Comparison of ENCODE assay signal across 9 cellular contexts in genomic region chr18:63155169-63155852, GRCh38.
DNase-seq lines count a peak whose midpoint lies in the region; ATAC-seq, FAIRE-seq and TF ChIP-seq lines count a peak whose summit lies in the region.
"Had no signal": no experiment of that assay in that cellular context is flagged by ENCODE, and none has a peak within 500 bp of the region (broad histone marks: within the 10 kb centered on the region; RNA-seq: fewer than 3 reads in every experiment).

No MANE protein-coding gene starts in this region.

- peak overlapping the region; percentile 63 for H3K4me2 ChIP-seq in K562 (ENCODE audit: insufficient read depth, low read length)

- in situ Hi-C loops in K562 (cut with MboI) = no loop called here

- H3K27ac ChIP-seq in K562 (ENCODE audit: extremely low read depth, low read depth, low read length) = no peak overlapping the region

- H4K20me1 ChIP-seq in K562 (replicated peaks; ENCODE audit: control insufficient read depth, insufficient read depth, low read length) = no peaks in the 10 kb centered on the region

- peak overlapping the region; percentile 45; the same call in 1 of the 2 replicates for H2AFZ ChIP-seq in K562 (ENCODE audit: low read depth, low read length)

- H3K27me3 ChIP-seq in K562 (ENCODE audit: control insufficient read depth in 2 of 2, insufficient read depth in 2 of 2, low read length in 2 of 2) = peaks cover 12 to 32% of the 10 kb centered on the region in 2 experiments; a peak in 3 of 5 replicates

- CTCF ChIA-PET in K562 (lab: Yijun Ruan, JAX; ENCODE audit: low intra/inter-chr PET ratio) = interaction anchor here (1.0 kb wide), 1 partner anchor 168 kb away, joined by 3 read pairs; no protein-coding TSS in a partner anchor

- TF ChIP-seq POLR2A in GM12892 (IDR thresholded peaks at IDR 0.05; ENCODE audit: low read depth, low read length) (peak; percentile 69), K562 (conservative IDR thresholded peaks at IDR 0.05) (no peak)

- peak; percentile 35 to 46 for TF ChIP-seq RAD21 in K562 (CRISPR knock-in tag; conservative IDR thresholded peaks at IDR 0.05 in 1 of 2, IDR thresholded peaks at IDR 0.05 in 1 of 2)

- H3K9me3 Mint-ChIP-seq in T-helper 2 cell treated with Interferon-gamma antibody and Interleukin-4, amounts not matched to agents 5 μg/mL and 100 μg/mL, for 36 hours = no peaks in the 10 kb centered on the region

- no peaks in the 10 kb centered on the region for H3K79me2 ChIP-seq in K562 (ENCODE audit: control insufficient read depth, insufficient read depth, low read length)

- TF ChIP-seq EP300 in K562 (IDR thresholded peaks at IDR 0.05; ENCODE audit: low read length) = no peak

- no TSS peak for BruUV-seq in K562 (replicated peaks; lab: Mats Ljungman, UMichigan)

- intact Hi-C loops in K562 (cut with micrococcal nuclease) = loop anchor here (10.0 kb wide), 1 partner anchor 131 kb away; no protein-coding TSS in a partner anchor

- ATAC-seq in HG02678 (IDR thresholded peaks at IDR 0.05; ENCODE audit: unreplicated experiment) (peak; percentile 37), K562 (peak; percentile 99)

- POLR2A ChIA-PET in K562 (lab: Yijun Ruan, JAX) = no interaction called here

- peak overlapping the region; percentile 73 for H3K4me3 Mint-ChIP-seq in T-helper 2 cell treated with Interferon-gamma antibody and Interleukin-4, amounts not matched to agents 5 μg/mL and 100 μg/mL, for 36 hours

- no peaks in the 10 kb centered on the region for H3K9me3 ChIP-seq in K562 (replicated peaks; ENCODE audit: control insufficient read depth, insufficient read depth, low read depth, low read length)

- H3K4me1 ChIP-seq in K562 (replicated peaks in 1 of 2; ENCODE audit: control insufficient read depth in 2 of 2, insufficient read depth in 2 of 2, low read length in 2 of 2) = no peaks in the 10 kb centered on the region; a peak in 1 of 5 replicates

- H3K4me1 Mint-ChIP-seq in T-helper 2 cell treated with Interferon-gamma antibody and Interleukin-4, amounts not matched to agents 5 μg/mL and 100 μg/mL, for 36 hours (ENCODE audit: low read depth) = peaks cover 86% of the 10 kb centered on the region

- peaks cover 26% of the 10 kb centered on the region for H3K36me3 Mint-ChIP-seq in T-helper 2 cell treated with Interferon-gamma antibody and Interleukin-4, amounts not matched to agents 5 μg/mL and 100 μg/mL, for 36 hours (ENCODE audit: low read depth)

- no peaks in the 10 kb centered on the region for H3K27me3 Mint-ChIP-seq in T-helper 2 cell treated with Interferon-gamma antibody and Interleukin-4, amounts not matched to agents 5 μg/mL and 100 μg/mL, for 36 hours (ENCODE audit: low read depth)

- WGBS in K562 (ENCODE audit: insufficient coverage, low coverage, missing lambda C conversion rate) = 9% methylated on average over 19 of the region's 23 CpGs

- peak overlapping the region; percentile 11; the same call in 1 of the 2 replicates for H3K4me3 ChIP-seq in K562

- DNase-seq in GM12892 (ENCODE audit: insufficient read length) (no peak), NCI-H128 (lab: John Stamatoyannopoulos, UW; ENCODE audit: unreplicated experiment) (peak; percentile 82), K562 (ENCODE audit: extremely low read depth in 1 of 4, low spot score in 3 of 4) (peak; percentile 47 to 63 (median 54)), kidney tubule cell (ENCODE audit: low spot score) (peak; percentile 72), H4 (ENCODE audit: low spot score) (no peak)
- peak; percentile 81 for DNase-seq in T-helper 2 cell treated with Interferon-gamma antibody and Interleukin-4, amounts not matched to agents 5 μg/mL and 100 μg/mL, for 36 hours (ENCODE audit: low spot score)
- DNase-seq in stimulated activated CD4-positive, alpha-beta T cell treated with anti-CD3 and anti-CD28 coated beads, Interleukin-4, amount 100 ng/mL, for 48 hours (ENCODE audit: low read depth in 2 of 2) = peak; percentile 70 to 78

- H3K9me1 ChIP-seq in K562 (ENCODE audit: control insufficient read depth, insufficient read depth, low read length) = no peaks in the 10 kb centered on the region

- FAIRE-seq in GM12892 (lab: Jason Lieb, UNC) (peak; percentile 99), K562 (lab: Jason Lieb, UNC) (peak; percentile 46)
- FAIRE-seq: islet of Langerhans had no signal

- H3K36me3 ChIP-seq in K562 (ENCODE audit: control insufficient read depth, insufficient read depth, low read length) = no peaks in the 10 kb centered on the region

- TF ChIP-seq CTCF in K562 (IDR thresholded peaks at IDR 0.05 in 2 of 3, conservative IDR thresholded peaks at IDR 0.05 in 1 of 3; ENCODE audit: insufficient read depth in 2 of 3, low read depth in 1 of 3, low read length in 3 of 3) = peak; percentile 65 to 76 (median 71)

- peak overlapping the region; percentile 80 for H3K27ac Mint-ChIP-seq in T-helper 2 cell treated with Interferon-gamma antibody and Interleukin-4, amounts not matched to agents 5 μg/mL and 100 μg/mL, for 36 hours

- peak overlapping the region in 1 of 2 experiments; percentile 58; a peak in 1 of 4 replicates for H3K9ac ChIP-seq in K562 (ENCODE audit: insufficient read depth in 1 of 2, low read depth in 2 of 2, low read length in 2 of 2)

TF ChIP-seq in K562, 482 proteins besides CTCF, POLR2A, EP300 and RAD21 (continues in another document):
- TF ChIP-seq SMARCC2 (IDR thresholded peaks at IDR 0.05; ENCODE audit: low read depth) (peak; percentile 43; the same call in 1 of the 2 replicates), SP1 (CRISPR knock-in tag; IDR thresholded peaks at IDR 0.05) (no peak), KDM1A (IDR thresholded peaks at IDR 0.05) (no peak), ATF3 (IDR thresholded peaks at IDR 0.05) (peak; percentile 67), ATF3 (CRISPR knock-in tag; conservative IDR thresholded peaks at IDR 0.05) (no peak), DPF2 (IDR thresholded peaks at IDR 0.05) (peak; percentile 63), JUND (IDR thresholded peaks at IDR 0.05; ENCODE audit: borderline replicate concordance, low read depth, low read length) (peak; percentile 51; the same call in 1 of the 2 replicates), JUND (tag; IDR thresholded peaks at IDR 0.05; ENCODE audit: borderline replicate concordance, low read depth, low read length) (peak; percentile 58; the same call in 1 of the 3 replicates), CTBP1 (IDR thresholded peaks at IDR 0.05; ENCODE audit: borderline replicate concordance) (0 out of 2 replicates have a peak, but pooled peaks have one; percentile 25), L3MBTL2 (IDR thresholded peaks at IDR 0.05) (peak; percentile 21; the same call in 1 of the 2 replicates), XRCC4 (IDR thresholded peaks at IDR 0.05; ENCODE audit: extremely low read depth, insufficient read depth, insufficient read length) (no peak), EGR1 (conservative IDR thresholded peaks at IDR 0.05) (peak; percentile 52), EHMT2 (IDR thresholded peaks at IDR 0.05) (no peak), FOSL1 (tag; conservative IDR thresholded peaks at IDR 0.05) (0 out of 2 replicates have a peak, but pooled peaks have one; percentile 30), CSDE1 (IDR thresholded peaks at IDR 0.05) (no peak), CREM (IDR thresholded peaks at IDR 0.05; ENCODE audit: low read depth) (0 out of 2 replicates have a peak, but pooled peaks have one; percentile 13), ZNF263 (CRISPR knock-in tag; IDR thresholded peaks at IDR 0.05; ENCODE audit: borderline replicate concordance) (no peak), ZNF785 (CRISPR knock-in tag; IDR thresholded peaks at IDR 0.05) (no peak), PKNOX1 (IDR thresholded peaks at IDR 0.05) (peak; percentile 91), STAT5A (IDR thresholded peaks at IDR 0.05; ENCODE audit: borderline replicate concordance, low read length) (no peak), BHLHE40 (IDR thresholded peaks at IDR 0.05; ENCODE audit: low read length) (peak; percentile 58; the same call in 1 of the 2 replicates), ZNF707 (CRISPR knock-in tag; conservative IDR thresholded peaks at IDR 0.05) (no peak), MEIS2 (IDR thresholded peaks at IDR 0.05; ENCODE audit: partially characterized antibody) (peak; percentile 92), SMARCA4 (IDR thresholded peaks at IDR 0.05) (peak; percentile 78; the same call in 1 of the 2 replicates), ARID1B (IDR thresholded peaks at IDR 0.05) (peak; percentile 46; the same call in 1 of the 2 replicates)

Comparison
In these comparisons a context has a peak if more than half of its experiments do, and no peak if none do; other contexts are left out.
1. DNase-seq: peak in NCI-H128 (single experiment), T-helper 2 cell treated with Interferon-gamma antibody and Interleukin-4, amounts not matched to agents 5 μg/mL and 100 μg/mL, for 36 hours (single experiment), K562 (4 of 4), kidney tubule cell (single experiment) and stimulated activated CD4-positive, alpha-beta T cell treated with anti-CD3 and anti-CD28 coated beads, Interleukin-4, amount 100 ng/mL, for 48 hours (2 of 2); none in GM12892 (single experiment) and H4 (single experiment).